9 cellular contexts compared by ENCODE assay signal in the genomic region with DNA sequence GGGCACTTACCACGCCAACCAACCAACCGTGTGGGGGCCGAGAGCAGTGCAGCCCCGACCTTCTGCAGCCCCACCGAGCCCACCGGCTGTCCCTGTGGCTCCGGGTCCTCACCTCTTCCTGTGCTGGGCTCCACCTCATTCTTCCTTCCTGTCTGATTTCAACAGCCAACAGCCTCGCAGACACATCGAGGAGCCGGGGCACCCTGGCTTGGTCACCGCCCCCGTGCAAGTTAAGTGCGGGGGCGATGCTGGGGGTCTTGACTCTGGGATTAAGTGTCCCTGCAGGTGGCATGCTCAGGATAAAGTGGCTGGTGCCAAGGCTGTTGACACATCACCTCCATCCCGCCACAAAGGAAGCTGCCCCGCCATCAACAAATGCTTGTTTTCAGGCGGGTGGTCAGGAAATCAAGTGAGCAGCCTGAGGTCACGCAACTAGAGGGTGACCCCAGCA. TPM values are rescaled to one million over a fixed set of nuclear protein-coding genes. Genes with fewer than 3 reads are reported as not detected.
DNase-seq lines count a peak whose midpoint lies in the region; ATAC-seq and TF ChIP-seq lines count a peak whose summit lies in the region.
"Had no signal": no experiment of that assay in that cellular context is flagged by ENCODE, and none has a peak within 500 bp of the region (broad histone marks: within the 10 kb centered on the region; RNA-seq: fewer than 3 reads in every experiment).

A gene with protein sequence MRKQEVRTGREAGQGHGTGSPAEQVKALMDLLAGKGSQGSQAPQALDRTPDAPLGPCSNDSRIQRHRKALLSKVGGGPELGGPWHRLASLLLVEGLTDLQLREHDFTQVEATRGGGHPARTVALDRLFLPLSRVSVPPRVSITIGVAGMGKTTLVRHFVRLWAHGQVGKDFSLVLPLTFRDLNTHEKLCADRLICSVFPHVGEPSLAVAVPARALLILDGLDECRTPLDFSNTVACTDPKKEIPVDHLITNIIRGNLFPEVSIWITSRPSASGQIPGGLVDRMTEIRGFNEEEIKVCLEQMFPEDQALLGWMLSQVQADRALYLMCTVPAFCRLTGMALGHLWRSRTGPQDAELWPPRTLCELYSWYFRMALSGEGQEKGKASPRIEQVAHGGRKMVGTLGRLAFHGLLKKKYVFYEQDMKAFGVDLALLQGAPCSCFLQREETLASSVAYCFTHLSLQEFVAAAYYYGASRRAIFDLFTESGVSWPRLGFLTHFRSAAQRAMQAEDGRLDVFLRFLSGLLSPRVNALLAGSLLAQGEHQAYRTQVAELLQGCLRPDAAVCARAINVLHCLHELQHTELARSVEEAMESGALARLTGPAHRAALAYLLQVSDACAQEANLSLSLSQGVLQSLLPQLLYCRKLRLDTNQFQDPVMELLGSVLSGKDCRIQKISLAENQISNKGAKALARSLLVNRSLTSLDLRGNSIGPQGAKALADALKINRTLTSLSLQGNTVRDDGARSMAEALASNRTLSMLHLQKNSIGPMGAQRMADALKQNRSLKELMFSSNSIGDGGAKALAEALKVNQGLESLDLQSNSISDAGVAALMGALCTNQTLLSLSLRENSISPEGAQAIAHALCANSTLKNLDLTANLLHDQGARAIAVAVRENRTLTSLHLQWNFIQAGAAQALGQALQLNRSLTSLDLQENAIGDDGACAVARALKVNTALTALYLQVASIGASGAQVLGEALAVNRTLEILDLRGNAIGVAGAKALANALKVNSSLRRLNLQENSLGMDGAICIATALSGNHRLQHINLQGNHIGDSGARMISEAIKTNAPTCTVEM (minus strand): TSS at position 102 of the 451 bp plus-strand sequence. CDS start 12,367 bp downstream, outside the sequence.

- TF ChIP-seq CTCF in GM12864 (IDR thresholded peaks at IDR 0.05; ENCODE audit: low read depth, low read length, missing control alignments) (no peak), RWPE2 (IDR thresholded peaks at IDR 0.05; ENCODE audit: poor library complexity, severe bottlenecking) (no peak), psoas muscle (IDR thresholded peaks at IDR 0.05) (no peak)

- H3K4me1 ChIP-seq in RWPE2 (ENCODE audit: insufficient read depth, poor library complexity, severe bottlenecking) (no peaks in the 10 kb centered on the region), psoas muscle (no peaks in the 10 kb centered on the region)

- H3K27ac ChIP-seq in RWPE2 (ENCODE audit: poor library complexity, severe bottlenecking) = no peak within 1 kb of the TSS
- H3K27ac ChIP-seq in psoas muscle = no peak within 1 kb of the TSS

- WGBS in psoas muscle, 3 donors = 52 to 56% (median 53%) methylated on average over 18 of the region's 18 CpGs

- no peaks in the 10 kb centered on the region for H3K9me3 ChIP-seq in RWPE2 (ENCODE audit: severe bottlenecking)
- H3K9me3 ChIP-seq in psoas muscle = no peaks in the 10 kb centered on the region

- ATAC-seq in RWPE2 (ENCODE audit: low read depth) = no peak; the same call in 2 of the 3 replicates
- ATAC-seq in psoas muscle = peak in 1 of 4 donors; percentile 21
- ATAC-seq in GM18519 (IDR thresholded peaks at IDR 0.05; ENCODE audit: low FRiP score, unreplicated experiment) = no peak

- H3K27me3 ChIP-seq in RWPE2 (ENCODE audit: insufficient read depth, poor library complexity, severe bottlenecking) (no peaks in the 10 kb centered on the region), psoas muscle (ENCODE audit: insufficient read depth in 3 of 3, low read length in 2 of 3) (no peaks in the 10 kb centered on the region)

- peak within 1 kb of the TSS; percentile 76 for H3K4me3 ChIP-seq in GM12864 (ENCODE audit: low read depth, low read length)
- no peak within 1 kb of the TSS for H3K4me3 ChIP-seq in RWPE2 (ENCODE audit: severe bottlenecking)
- H3K4me3 ChIP-seq in psoas muscle = peak within 1 kb of the TSS; percentile 34

- DNase-seq in GM12864 (ENCODE audit: low read depth) (no peak), RWPE2 (ENCODE audit: low spot score) (peak; percentile 57), psoas muscle (peak in 1 of 2 donors; percentile 40), NCI-H2107 treated with DMSO at 0.1 percent for 48 hours (lab: John Stamatoyannopoulos, UW; ENCODE audit: unreplicated experiment) (no peak), COLO668 (lab: John Stamatoyannopoulos, UW; ENCODE audit: unreplicated experiment) (no peak), NCI-H2107 (lab: John Stamatoyannopoulos, UW) (no peak)
- peak; percentile 42 for DNase-seq in activated naive CD4-positive, alpha-beta T cell treated with Interleukin-2 at 50 U/mL for 16 hours

- no peaks in the 10 kb centered on the region for H3K36me3 ChIP-seq in RWPE2 (ENCODE audit: low read depth)
- H3K36me3 ChIP-seq in psoas muscle (ENCODE audit: insufficient read depth in 1 of 2, low read depth in 1 of 2) = peaks cover 0 to 3% of the 10 kb centered on the region in 2 donors

- intact Hi-C loops in psoas muscle (cut with DNase I) = no loop called here

RNA-seq across cellular contexts. Expression of the gene that starts here (rescaled TPM):
- 1 to 10 TPM in 1 of 4 donors, under 1 TPM in 3; 0.47 to 1.4 (median 0.77) TPM for total RNA-seq in psoas muscle
- polyA plus RNA-seq in psoas muscle = 1 to 10 TPM in 1 of 3 donors, under 1 TPM in 2; 0.25 to 1.3 (median 0.32) TPM
- total RNA-seq: fibroblast of villous mesenchyme had no signal

Comparison
In these comparisons a context has a peak if more than half of its experiments do, and no peak if none do; other contexts are left out.
1. DNase-seq: peak in RWPE2 (single experiment) and activated naive CD4-positive, alpha-beta T cell treated with Interleukin-2 at 50 U/mL for 16 hours (single experiment); none in GM12864 (single experiment), NCI-H2107 treated with DMSO at 0.1 percent for 48 hours (single experiment), COLO668 (single experiment) and NCI-H2107 (single experiment).